In genomic region chr4:153151535-153152452, GRCh38 we compare ENCODE assay signal across 9 cellular contexts. TPM values are rescaled to one million over a fixed set of nuclear protein-coding genes. Genes with fewer than 3 reads are reported as not detected.
DNase-seq lines count a peak whose midpoint lies in the region; ATAC-seq and TF ChIP-seq lines count a peak whose summit lies in the region.
"Had no signal": no experiment of that assay in that cellular context is flagged by ENCODE, and none has a peak within 500 bp of the region (broad histone marks: within the 10 kb centered on the region; RNA-seq: fewer than 3 reads in every experiment).

No MANE protein-coding gene starts in this region.

- H3K36me3 Mint-ChIP-seq in Calu3 (ENCODE audit: insufficient read depth, unreplicated experiment) = peaks cover 25% of the 10 kb centered on the region

- H3K27ac Mint-ChIP-seq in Calu3 (ENCODE audit: unreplicated experiment) = peak overlapping the region; percentile 70

- BruUV-seq in Calu3 (replicated peaks; lab: Mats Ljungman, UMichigan) = no TSS peak

- no peaks in the 10 kb centered on the region for H3K9me3 Mint-ChIP-seq in Calu3 (ENCODE audit: low read depth, unreplicated experiment)

- H3K4me1 Mint-ChIP-seq in Calu3 (ENCODE audit: low read depth, unreplicated experiment) = peaks cover 32% of the 10 kb centered on the region

- TF ChIP-seq CTCF in Calu3 (IDR thresholded peaks at IDR 0.05; ENCODE audit: unreplicated experiment) = no peak
- no peak for TF ChIP-seq CTCF in RWPE1 (conservative IDR thresholded peaks at IDR 0.05; ENCODE audit: low read depth)

- no peak overlapping the region for H3K27ac ChIP-seq in RWPE1
- H3K27ac ChIP-seq: epithelial cell of prostate had no signal

- peak overlapping the region; percentile 87 for H3K4me3 Mint-ChIP-seq in Calu3 (ENCODE audit: low read depth, unreplicated experiment)

- CTCF ChIA-PET in Calu3 (lab: Charles Lee) = interaction anchor here (0.7 to 0.9 kb wide), 2 partner anchors 9 to 46 kb away, joined by 3 read pairs; no protein-coding TSS in a partner anchor
- CTCF ChIA-PET in RWPE1 (lab: Yijun Ruan, JAX) = interaction anchor here (0.6 to 0.8 kb wide), 2 partner anchors 216 to 492 kb away, joined by 3 read pairs; no protein-coding TSS in a partner anchor

- DNase-seq in Calu3 (peak; percentile 89), NCI-H524 (lab: John Stamatoyannopoulos, UW) (peak; percentile 63 to 77), anterior cingulate cortex (lab: John Stamatoyannopoulos, UW) (peak in 56 of 58 donors; percentile 14 to 89 (median 64)), iPS-NIHi7 (ENCODE audit: extremely low spot score) (peak; percentile 86), RWPE1 (ENCODE audit: low spot score) (no peak), KG1 (lab: John Stamatoyannopoulos, UW) (no peak)
- peak; percentile 20 for DNase-seq in stimulated activated CD4-positive, alpha-beta T cell treated with anti-CD3 and anti-CD28 coated beads, Interleukin-12 subunit alpha, Interleukin-12 subunit beta, amount 100 ng/mL, for 4 hours

- intact Hi-C loops in Calu3 (cut with micrococcal nuclease; ENCODE audit: unreplicated experiment) = loop anchor here (2.0 kb wide), 1 partner anchor 55 kb away; no protein-coding TSS in a partner anchor

- H3K27me3 Mint-ChIP-seq in Calu3 (ENCODE audit: unreplicated experiment) = no peaks in the 10 kb centered on the region

- ATAC-seq in HG02870 (IDR thresholded peaks at IDR 0.05; ENCODE audit: unreplicated experiment) = peak; percentile 30

- POLR2A ChIA-PET in RWPE1 (lab: Yijun Ruan, JAX; ENCODE audit: low non-redundant PET) = no interaction called here

RNA-seq across cellular contexts. Expression of gene TRIM2, which starts 52.4 kb away (rescaled TPM):
- 35.5 and 49.6 TPM in 2 replicates for total RNA-seq in Calu3 (2022)

Comparison
In these comparisons a context has a peak if more than half of its experiments do, and no peak if none do; other contexts are left out.
1. DNase-seq: peak in Calu3 (single experiment), NCI-H524 (2 of 2), anterior cingulate cortex (56 of 58), iPS-NIHi7 (single experiment) and stimulated activated CD4-positive, alpha-beta T cell treated with anti-CD3 and anti-CD28 coated beads, Interleukin-12 subunit alpha, Interleukin-12 subunit beta, amount 100 ng/mL, for 4 hours (single experiment); none in RWPE1 (single experiment) and KG1 (single experiment).